Comparison of ENCODE assay signal across 15 cellular contexts in the genomic region with DNA sequence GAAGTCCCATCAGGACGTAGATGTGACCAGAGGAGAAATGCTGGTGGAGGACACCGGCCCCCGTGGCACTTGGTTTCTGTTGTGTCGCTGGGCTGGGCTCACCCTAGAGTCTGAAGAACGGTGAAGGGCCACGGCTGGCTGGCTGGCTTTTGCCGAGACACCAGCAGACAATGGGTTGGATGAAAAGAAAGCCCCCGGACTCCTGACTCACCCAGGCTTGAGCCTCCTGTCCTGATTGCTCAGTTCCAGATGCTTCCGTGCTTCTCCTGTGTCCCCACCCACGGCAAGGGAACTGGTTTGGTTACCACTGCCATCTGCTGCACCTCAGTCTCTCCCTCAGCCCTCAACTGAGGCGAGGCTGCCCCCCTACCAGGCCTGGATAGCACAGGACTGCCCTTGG. TPM values are rescaled to one million over a fixed set of nuclear protein-coding genes. Genes with fewer than 3 reads are reported as not detected.
A peak's percentile ranks its signal among the peaks of the same experiment; 100 is the strongest.
DNase-seq lines count a peak whose midpoint lies in the region; ATAC-seq, FAIRE-seq and TF ChIP-seq lines count a peak whose summit lies in the region.
"Had no signal": no experiment of that assay in that cellular context is flagged by ENCODE, and none has a peak within 500 bp of the region (broad histone marks: within the 10 kb centered on the region; RNA-seq: fewer than 3 reads in every experiment).

No MANE protein-coding gene starts in this region.

- in situ Hi-C loops in IMR-90 (cut with MboI; ENCODE audit: low sequenced_read_pairs), result no loop called here

- H2BK5ac ChIP-seq in IMR-90 (ENCODE audit: low read depth, low read length, poor library complexity, severe bottlenecking) (no peak overlapping the region), H1 (ENCODE audit: low read depth, low read length) (peak overlapping the region; percentile 85; the same call in 1 of the 2 replicates)

- TF ChIP-seq CTCF in IMR-90 (conservative IDR thresholded peaks at IDR 0.05; ENCODE audit: low read depth, low read length) (no peak), H1 (IDR thresholded peaks at IDR 0.05; ENCODE audit: control extremely low read depth in 1 of 3, insufficient read depth in 1 of 3, low read depth in 1 of 3, low read length in 3 of 3) (no peak), nephron (IDR thresholded peaks at IDR 0.05; ENCODE audit: unreplicated experiment in 3 of 3) (no peak)

- H3K27ac ChIP-seq in IMR-90 (ENCODE audit: insufficient read depth, low read length) (no peak overlapping the region), H1 (ENCODE audit: low read depth, low read length) (no peak overlapping the region), substantia nigra (ENCODE audit: low read depth, low read length, poor library complexity, severe bottlenecking) (peak overlapping the region; percentile 95)

- no peak overlapping the region for H4K8ac ChIP-seq in IMR-90 (ENCODE audit: low read depth in 2 of 2, low read length in 2 of 2)
- peak overlapping the region; percentile 86; the same call in 1 of the 2 replicates for H4K8ac ChIP-seq in H1 (ENCODE audit: extremely low read depth, insufficient read depth, low read length)

- H3K4me1 ChIP-seq in IMR-90 (ENCODE audit: control insufficient read depth, insufficient read depth, low read length) (peaks cover 16% of the 10 kb centered on the region), H1 (replicated peaks in 1 of 4; ENCODE audit: control insufficient read depth in 3 of 4, insufficient read depth in 4 of 4, low read length in 3 of 4) (peaks cover 3 to 19% (median 11%) of the 10 kb centered on the region in 4 experiments)

- H3K23ac ChIP-seq in IMR-90 (ENCODE audit: low read depth, low read length), result no peak overlapping the region
- no peak overlapping the region for H3K23ac ChIP-seq in H1 (ENCODE audit: insufficient read length)

- peak overlapping the region; percentile 63 for H2AK9ac ChIP-seq in IMR-90 (replicated peaks; ENCODE audit: low read depth, low read length, poor library complexity)

- H4K20me1 ChIP-seq in IMR-90 (ENCODE audit: insufficient read depth, low read length) (no peaks in the 10 kb centered on the region), H1 (replicated peaks in 1 of 2; ENCODE audit: control insufficient read depth in 1 of 2, insufficient read depth in 2 of 2, low read length in 2 of 2) (no peaks in the 10 kb centered on the region)

- H3K4me2 ChIP-seq in IMR-90 (ENCODE audit: low read depth, low read length) (no peak overlapping the region), H1 (ENCODE audit: insufficient read depth in 1 of 2, low read depth in 2 of 2, low read length in 2 of 2) (no peak overlapping the region; a peak in 1 of 4 replicates)

- H3K36me3 Mint-ChIP-seq in nephron (ENCODE audit: low read depth), result no peaks in the 10 kb centered on the region
- H3K36me3 Mint-ChIP-seq: activated naive CD8-positive, alpha-beta T cell had no signal

- no peaks in the 10 kb centered on the region for H3K23me2 ChIP-seq in H1 (ENCODE audit: low read depth, low read length)

- no peak overlapping the region for H3K9ac ChIP-seq in IMR-90 (ENCODE audit: low read depth, low read length)
- peak overlapping the region in 1 of 4 experiments; percentile 5; a peak in 1 of 7 replicates for H3K9ac ChIP-seq in H1 (replicated peaks in 1 of 4; ENCODE audit: extremely low read depth in 1 of 4, low read depth in 3 of 4, low read length in 3 of 4)

- FAIRE-seq in H1 (lab: Jason Lieb, UNC), result no peak

- no peaks in the 10 kb centered on the region for H3K79me1 ChIP-seq in IMR-90 (ENCODE audit: low read depth in 1 of 2, low read length in 2 of 2)
- no peaks in the 10 kb centered on the region for H3K79me1 ChIP-seq in H1 (ENCODE audit: low read depth, low read length)

- CTCF ChIA-PET in IMR-90 (lab: Yijun Ruan, JAX), result no interaction called here
- CTCF ChIA-PET in H1 (lab: Charles Lee; ENCODE audit: partially characterized antibody), result interaction anchor here (0.8 to 64.6 kb wide), 10 partner anchors 12 to 102 kb away, joined by 3 to 2442 read pairs (median 8); a partner anchor contains a TSS

- no peaks in the 10 kb centered on the region for H3K9me3 ChIP-seq in IMR-90 (ENCODE audit: control insufficient read depth, insufficient read depth, low read length)
- no peaks in the 10 kb centered on the region for H3K9me3 ChIP-seq in H1 (ENCODE audit: insufficient read depth in 2 of 2, low read depth in 1 of 2, low read length in 1 of 2)

- TF ChIP-seq RAD21 in IMR-90 (IDR thresholded peaks at IDR 0.05; ENCODE audit: low read length) (no peak), H1 (IDR thresholded peaks at IDR 0.05 in 1 of 2, conservative IDR thresholded peaks at IDR 0.05 in 1 of 2; ENCODE audit: low read depth in 2 of 2, low read length in 2 of 2) (no peak)

- dilution Hi-C loops in IMR-90 (cut with HindIII; ENCODE audit: low sequenced_read_pairs, unreplicated experiment), result no loop called here

- no peak overlapping the region for H2AK5ac ChIP-seq in IMR-90 (ENCODE audit: low read depth, low read length)
- peak overlapping the region; percentile 26; the same call in 1 of the 2 replicates for H2AK5ac ChIP-seq in H1 (ENCODE audit: low read depth, low read length)

- POLR2A ChIA-PET in IMR-90 (lab: Charles Lee; ENCODE audit: unreplicated experiment) (no interaction called here), H1 (lab: Charles Lee; ENCODE audit: partially characterized antibody) (interaction anchor here (0.9 to 3.2 kb wide), 8 partner anchors 11 to 107 kb away, joined by 3 to 10 read pairs (median 4); a partner anchor contains a TSS)

- H4K5ac ChIP-seq in IMR-90 (ENCODE audit: low read depth, low read length) (no peak overlapping the region), H1 (ENCODE audit: insufficient read length, low read depth, low read length) (no peak overlapping the region)

- H3K36me3 ChIP-seq in IMR-90 (ENCODE audit: control insufficient read depth, insufficient read depth, low read length) (no peaks in the 10 kb centered on the region), H1 (ENCODE audit: control insufficient read depth in 2 of 4, insufficient read depth in 4 of 4, low read length in 3 of 4) (no peaks in the 10 kb centered on the region)

- H4K91ac ChIP-seq in IMR-90 (ENCODE audit: insufficient read depth, low read depth, low read length), result no peak overlapping the region
- H4K91ac ChIP-seq in H1 (replicated peaks; ENCODE audit: insufficient read length, low read length), result peak overlapping the region; percentile 94

- H2BK15ac ChIP-seq in IMR-90 (ENCODE audit: low read depth, low read length), result no peak overlapping the region
- peak overlapping the region; percentile 8; the same call in 1 of the 2 replicates for H2BK15ac ChIP-seq in H1 (ENCODE audit: low read length)

- H3K27me3 ChIP-seq in IMR-90 (ENCODE audit: control insufficient read depth, insufficient read depth, low read length) (no peaks in the 10 kb centered on the region), H1 (replicated peaks in 1 of 4; ENCODE audit: control insufficient read depth in 3 of 4, extremely low read depth in 1 of 4, insufficient read depth in 3 of 4, low read length in 3 of 4) (peaks cover 0 to 2% (median 0%) of the 10 kb centered on the region in 4 experiments; a peak in 1 of 7 replicates)

- no peaks in the 10 kb centered on the region for H3K27me3 Mint-ChIP-seq in nephron (ENCODE audit: low read depth)
- H3K27me3 Mint-ChIP-seq: activated naive CD8-positive, alpha-beta T cell had no signal

- H2AFZ ChIP-seq in IMR-90 (replicated peaks; ENCODE audit: low read length, poor library complexity) (no peak overlapping the region), H1 (ENCODE audit: low read length) (no peak overlapping the region)

- 0 out of 2 replicates have a peak, but pooled peaks cover 5% of the 10 kb centered on the region for H3K9me1 ChIP-seq in IMR-90 (ENCODE audit: insufficient read depth, low read length)

- no peak for TF ChIP-seq EP300 in H1 (IDR thresholded peaks at IDR 0.05; ENCODE audit: borderline replicate concordance in 1 of 2, low read depth in 2 of 2, low read length in 2 of 2)

- H3K4ac ChIP-seq in IMR-90 (ENCODE audit: low read depth, low read length) (no peak overlapping the region; the same call in 1 of the 2 replicates), H1 (replicated peaks; ENCODE audit: insufficient read length, low read depth, low read length) (peak overlapping the region; percentile 44)

- H3K9me3 Mint-ChIP-seq in nephron, result no peaks in the 10 kb centered on the region
- H3K9me3 Mint-ChIP-seq: T-helper 1 cell treated with Interleukin-12 subunit alpha and Interleukin-12 subunit beta and Interleukin-4 antibody, amounts not matched to agents 30 μg/mL and 1 μg/mL, for 36 hours had no signal

- no peak overlapping the region for H2BK20ac ChIP-seq in IMR-90 (ENCODE audit: low read depth, low read length)
- H2BK20ac ChIP-seq in H1 (ENCODE audit: low read length), result 0 out of 2 replicates have a peak overlapping the region, but pooled peaks have one; percentile 8

- ATAC-seq in IMR-90 (ENCODE audit: low read depth), result no peak
- ATAC-seq: Panc1 had no signal

- H3K14ac ChIP-seq in IMR-90 (replicated peaks; ENCODE audit: low read depth, low read length) (no peak overlapping the region), H1 (ENCODE audit: insufficient read length) (no peak overlapping the region)

- H3K4me3 Mint-ChIP-seq in nephron, result peak overlapping the region in 1 of 3 experiments; percentile 34
- H3K4me3 Mint-ChIP-seq: activated naive CD8-positive, alpha-beta T cell; T-helper 1 cell treated with Interleukin-12 subunit alpha and Interleukin-12 subunit beta and Interleukin-4 antibody, amounts not matched to agents 30 μg/mL and 1 μg/mL, for 36 hours had no signal

- H2BK120ac ChIP-seq in IMR-90 (ENCODE audit: low read depth, low read length), result no peak overlapping the region
- H2BK120ac ChIP-seq in H1 (replicated peaks; ENCODE audit: low read depth, low read length), result no peak overlapping the region

- TF ChIP-seq POLR2A in IMR-90 (IDR thresholded peaks at IDR 0.05; ENCODE audit: low read depth, low read length) (no peak), H1 (IDR thresholded peaks at IDR 0.05; ENCODE audit: control extremely low read depth in 1 of 2, low read depth in 2 of 2, low read length in 2 of 2) (no peak)

- 100% methylated on average over 4 of the region's 11 CpGs; no CpG with 5 or more reads in 1 of the 2 experiments for WGBS in IMR-90 (ENCODE audit: extremely low coverage in 2 of 2, insufficient read length in 1 of 2), 2 experiments
- WGBS in H1 (ENCODE audit: extremely low coverage in 1 of 2, insufficient coverage in 1 of 2, insufficient read length in 1 of 2, insufficient replicate concordance in 2 of 2, low coverage in 1 of 2, low lambda C conversion rate in 2 of 2, missing lambda C conversion rate in 1 of 2), 2 experiments, result 84% methylated on average over 11 of the region's 11 CpGs; no CpG with 5 or more reads in 1 of the 2 experiments

- H3K4me3 ChIP-seq in IMR-90 (ENCODE audit: insufficient read depth, low read depth, low read length) (no peak overlapping the region), H1 (ENCODE audit: extremely low read depth in 1 of 4, insufficient read depth in 2 of 4, low read depth in 3 of 4, low read length in 4 of 4) (no peak overlapping the region)

- H3K4me1 Mint-ChIP-seq in nephron, result peaks cover 49% of the 10 kb centered on the region

- peak overlapping the region; percentile 82 to 97 (median 96) for H3K27ac Mint-ChIP-seq in nephron
- H3K27ac Mint-ChIP-seq: activated naive CD8-positive, alpha-beta T cell; T-helper 1 cell treated with Interleukin-12 subunit alpha and Interleukin-12 subunit beta and Interleukin-4 antibody, amounts not matched to agents 30 μg/mL and 1 μg/mL, for 36 hours had no signal

- intact Hi-C loops in IMR-90 (cut with micrococcal nuclease), result loop anchor here (2.0 kb wide), 1 partner anchor 23 kb away; a partner anchor contains a TSS

- no TSS peak for BruUV-seq in IMR-90 (replicated peaks; lab: Mats Ljungman, UMichigan)

- no peak overlapping the region for H3K18ac ChIP-seq in IMR-90 (ENCODE audit: low read depth, low read length)
- H3K18ac ChIP-seq in H1 (ENCODE audit: extremely low read depth, low read length), result no peak overlapping the region; the same call in 1 of the 2 replicates

- H3K56ac ChIP-seq in IMR-90 (ENCODE audit: extremely low read depth, insufficient read depth, low read length), result no peak overlapping the region
- no peak overlapping the region for H3K56ac ChIP-seq in H1 (replicated peaks; ENCODE audit: insufficient read length, low read depth, low read length)

- DNase-seq in IMR-90 (no peak), H1 (ENCODE audit: low read depth in 1 of 2, low spot score in 2 of 2) (no peak), substantia nigra (lab: John Stamatoyannopoulos, UW) (no peak), NCI-H2171 treated with DMSO at 0.1 percent for 48 hours (lab: John Stamatoyannopoulos, UW) (no peak), HuH-7 (ENCODE audit: low spot score) (no peak), SKM-1 treated with dmso at 0.1 percent for 144 hours (lab: John Stamatoyannopoulos, UW; ENCODE audit: unreplicated experiment) (no peak), NCI-H1105 treated with DMSO at 0.1 percent for 48 hours (lab: John Stamatoyannopoulos, UW) (no peak)
- DNase-seq: activated CD4-positive, CD25-positive, alpha-beta regulatory T cell treated with anti-CD3 and anti-CD28 coated beads, Interleukin-2, amount 50 U/mL, for 72 hours; activated CD8-positive, alpha-beta memory T cell treated with anti-CD3 and anti-CD28 coated beads, Interleukin-2, amount 50 U/mL, for 4 hours; NCI-H2029 treated with DMSO at 0.1 percent for 48 hours; NCI-H526 treated with DMSO at 0.1 percent for 48 hours had no signal

- no peaks in the 10 kb centered on the region for H3K79me2 ChIP-seq in H1 (ENCODE audit: control insufficient read depth in 1 of 2, insufficient read depth in 2 of 2, low read length in 2 of 2)

- H2BK12ac ChIP-seq in H1 (ENCODE audit: low read depth, low read length), result 0 out of 2 replicates have a peak overlapping the region, but pooled peaks have one; percentile 92

RNA-seq across cellular contexts. Expression of a gene that starts 10.4 kb away (rescaled TPM):
- total RNA-seq in IMR-90 (2012; rRNA removed), result under 0.01 TPM in 2 replicates
- polyA plus RNA-seq in IMR-90 (2012; rRNA removed) (0.07 and 0.09 TPM in 2 replicates), H1 (2011; rRNA removed) (not detected in 2 replicates)
- 0.03 TPM in 1 of 2 replicates, not detected in the other for polyA plus RNA-seq in IMR-90 (2012; cell fraction: cytosol; rRNA removed)
- polyA plus RNA-seq in IMR-90 (2012; cell fraction: nucleus; rRNA removed; ENCODE audit: low replicate concordance), result 0.11 and 0.15 TPM in 2 replicates
- total RNA-seq in H1 (2021; fragmentation: NEBNext Ultra II Directional; extraction: Animal tissue kit (Norgen Biotek cat#: 25700)), result not detected in 2 replicates
- polyA plus RNA-seq in H1 (2011; cell fraction: cytosol; rRNA removed), result not detected
- polyA plus RNA-seq in H1 (2011; cell fraction: nucleus; rRNA removed), result not detected
- not detected in 4 replicates for polyA plus RNA-seq in H1 (2012, experiment 1 of 2)
- not detected for polyA plus RNA-seq in H1 (2012, experiment 2 of 2)
- polyA plus RNA-seq in H1 (2013, experiment 1 of 2), result not detected
- polyA plus RNA-seq in H1 (2013, experiment 2 of 2), result not detected
- polyA minus RNA-seq in H1 (2011; rRNA and poly(A)+ RNA removed), result 0.29 TPM in 1 of 2 replicates, not detected in the other
- not detected for polyA minus RNA-seq in H1 (2011; cell fraction: cytosol; rRNA and poly(A)+ RNA removed)
- polyA minus RNA-seq in H1 (2011; cell fraction: nucleus; rRNA and poly(A)+ RNA removed), result not detected

RNA-seq across cellular contexts. Expression of a gene that starts 23.0 kb away (rescaled TPM):
- total RNA-seq in IMR-90 (2012; rRNA removed), result 0.83 and 1.3 TPM in 2 replicates
- polyA plus RNA-seq in IMR-90 (2012; rRNA removed) (2.0 and 2.9 TPM in 2 replicates), H1 (2011; rRNA removed) (5.0 and 5.2 TPM in 2 replicates)
- 1.7 TPM in 2 replicates for polyA plus RNA-seq in IMR-90 (2012; cell fraction: cytosol; rRNA removed)
- polyA plus RNA-seq in IMR-90 (2012; cell fraction: nucleus; rRNA removed; ENCODE audit: low replicate concordance), result 11.2 and 11.8 TPM in 2 replicates
- total RNA-seq in H1 (2021; fragmentation: NEBNext Ultra II Directional; extraction: Animal tissue kit (Norgen Biotek cat#: 25700)), result 6.7 and 9.4 TPM in 2 replicates
- 6.0 TPM for polyA plus RNA-seq in H1 (2011; cell fraction: cytosol; rRNA removed)
- 31.6 TPM for polyA plus RNA-seq in H1 (2011; cell fraction: nucleus; rRNA removed)
- polyA plus RNA-seq in H1 (2012, experiment 1 of 2), result 4.1 to 5.7 TPM (median 5.2 TPM) in 4 replicates
- 3.1 TPM for polyA plus RNA-seq in H1 (2012, experiment 2 of 2)
- polyA plus RNA-seq in H1 (2013, experiment 1 of 2), result 4.2 TPM
- polyA plus RNA-seq in H1 (2013, experiment 2 of 2), result 3.9 TPM
- polyA minus RNA-seq in H1 (2011; rRNA and poly(A)+ RNA removed), result 5.2 and 8.0 TPM in 2 replicates
- 1.8 TPM for polyA minus RNA-seq in H1 (2011; cell fraction: cytosol; rRNA and poly(A)+ RNA removed)
- 16.2 TPM for polyA minus RNA-seq in H1 (2011; cell fraction: nucleus; rRNA and poly(A)+ RNA removed)

RNA-seq across cellular contexts. Expression of a gene that starts 29.8 kb away (rescaled TPM):
- total RNA-seq in IMR-90 (2012; rRNA removed), result 10.6 and 20.0 TPM in 2 replicates
- polyA plus RNA-seq in IMR-90 (2012; rRNA removed), result 10.3 and 13.4 TPM in 2 replicates
- polyA plus RNA-seq in IMR-90 (2012; cell fraction: cytosol; rRNA removed), result 0.77 and 1.2 TPM in 2 replicates
- polyA plus RNA-seq in IMR-90 (2012; cell fraction: nucleus; rRNA removed; ENCODE audit: low replicate concordance), result 0.29 and 5.5 TPM in 2 replicates
- 49.6 and 60.5 TPM in 2 replicates for total RNA-seq in H1 (2021; fragmentation: NEBNext Ultra II Directional; extraction: Animal tissue kit (Norgen Biotek cat#: 25700))
- 3.1 and 6.4 TPM in 2 replicates for polyA plus RNA-seq in H1 (2011; rRNA removed)
- 10.7 TPM for polyA plus RNA-seq in H1 (2011; cell fraction: cytosol; rRNA removed)
- polyA plus RNA-seq in H1 (2011; cell fraction: nucleus; rRNA removed), result 2.6 TPM
- polyA plus RNA-seq in H1 (2012, experiment 1 of 2), result 14.1 to 34.7 TPM (median 17.7 TPM) in 4 replicates
- 1.4 TPM for polyA plus RNA-seq in H1 (2012, experiment 2 of 2)
- 34.2 TPM for polyA plus RNA-seq in H1 (2013, experiment 1 of 2)
- polyA plus RNA-seq in H1 (2013, experiment 2 of 2), result 34.5 TPM
- 9.4 and 14.2 TPM in 2 replicates for polyA minus RNA-seq in H1 (2011; rRNA and poly(A)+ RNA removed)
- 7.8 TPM for polyA minus RNA-seq in H1 (2011; cell fraction: cytosol; rRNA and poly(A)+ RNA removed)
- 25.2 TPM for polyA minus RNA-seq in H1 (2011; cell fraction: nucleus; rRNA and poly(A)+ RNA removed)

RNA-seq across cellular contexts. Expression of a gene that starts 37.4 kb away (rescaled TPM):
- 4.4 and 4.8 TPM in 2 replicates for total RNA-seq in IMR-90 (2012; rRNA removed)
- polyA plus RNA-seq in IMR-90 (2012; rRNA removed) (5.9 and 6.0 TPM in 2 replicates), H1 (2011; rRNA removed) (9.5 and 12.1 TPM in 2 replicates)
- 4.1 and 10.3 TPM in 2 replicates for polyA plus RNA-seq in IMR-90 (2012; cell fraction: cytosol; rRNA removed)
- 10.0 and 10.3 TPM in 2 replicates for polyA plus RNA-seq in IMR-90 (2012; cell fraction: nucleus; rRNA removed; ENCODE audit: low replicate concordance)
- total RNA-seq in H1 (2021; fragmentation: NEBNext Ultra II Directional; extraction: Animal tissue kit (Norgen Biotek cat#: 25700)), result 14.0 and 14.1 TPM in 2 replicates
- polyA plus RNA-seq in H1 (2011; cell fraction: cytosol; rRNA removed), result 9.6 TPM
- polyA plus RNA-seq in H1 (2011; cell fraction: nucleus; rRNA removed), result 16.1 TPM
- polyA plus RNA-seq in H1 (2012, experiment 1 of 2), result 8.3 to 11.4 TPM (median 10.2 TPM) in 4 replicates
- 8.6 TPM for polyA plus RNA-seq in H1 (2012, experiment 2 of 2)
- 9.4 TPM for polyA plus RNA-seq in H1 (2013, experiment 1 of 2)
- polyA plus RNA-seq in H1 (2013, experiment 2 of 2), result 10.8 TPM
- polyA minus RNA-seq in H1 (2011; rRNA and poly(A)+ RNA removed), result 7.2 and 7.3 TPM in 2 replicates
- polyA minus RNA-seq in H1 (2011; cell fraction: cytosol; rRNA and poly(A)+ RNA removed), result 6.8 TPM
- polyA minus RNA-seq in H1 (2011; cell fraction: nucleus; rRNA and poly(A)+ RNA removed), result 7.3 TPM
